Comparison of ENCODE assay signal across 9 cellular contexts in genomic region chr1:221839794-221840395, GRCh38.
DNase-seq lines count a peak whose midpoint lies in the region; ATAC-seq and TF ChIP-seq lines count a peak whose summit lies in the region.
"Had no signal": no experiment of that assay in that cellular context is flagged by ENCODE, and none has a peak within 500 bp of the region (broad histone marks: within the 10 kb centered on the region; RNA-seq: fewer than 3 reads in every experiment).

No MANE protein-coding gene starts in this region.

- H3K9me3 ChIP-seq in sigmoid colon = no peaks in the 10 kb centered on the region

- ATAC-seq in GM19351 (IDR thresholded peaks at IDR 0.05; ENCODE audit: unreplicated experiment) (peak; percentile 84), HG03442 (IDR thresholded peaks at IDR 0.05; ENCODE audit: unreplicated experiment) (peak; percentile 90)

- H3K4me3 ChIP-seq in sigmoid colon = no peak overlapping the region

- WGBS in sigmoid colon, 2 donors = 52 to 66% methylated on average over 7 of the region's 7 CpGs

- no peak for TF ChIP-seq EP300 in sigmoid colon (IDR thresholded peaks at IDR 0.05)

- H3K9me3 Mint-ChIP-seq in activated CD4-positive, alpha-beta T cell treated with anti-CD3 and anti-CD28 coated beads, Interleukin-2, amount 10 ng/mL, durations not matched to agents 24 days and 14 days = no peaks in the 10 kb centered on the region

- peaks cover 49% of the 10 kb centered on the region for H3K4me1 Mint-ChIP-seq in activated CD4-positive, alpha-beta T cell treated with anti-CD3 and anti-CD28 coated beads, Interleukin-2, amount 10 ng/mL, durations not matched to agents 24 days and 14 days

- no peaks in the 10 kb centered on the region for H3K36me3 ChIP-seq in sigmoid colon

- peaks cover 1% of the 10 kb centered on the region for H3K36me3 Mint-ChIP-seq in activated CD4-positive, alpha-beta T cell treated with anti-CD3 and anti-CD28 coated beads, Interleukin-2, amount 10 ng/mL, durations not matched to agents 24 days and 14 days (ENCODE audit: low read depth)

- H3K27ac Mint-ChIP-seq in activated CD4-positive, alpha-beta T cell treated with anti-CD3 and anti-CD28 coated beads, Interleukin-2, amount 10 ng/mL, durations not matched to agents 24 days and 14 days = peak overlapping the region; percentile 80

- no peak overlapping the region for H3K4me3 Mint-ChIP-seq in activated CD4-positive, alpha-beta T cell treated with anti-CD3 and anti-CD28 coated beads, Interleukin-2, amount 10 ng/mL, durations not matched to agents 24 days and 14 days

- H3K27me3 Mint-ChIP-seq in activated CD4-positive, alpha-beta T cell treated with anti-CD3 and anti-CD28 coated beads, Interleukin-2, amount 10 ng/mL, durations not matched to agents 24 days and 14 days = no peaks in the 10 kb centered on the region

- H3K4me1 ChIP-seq in sigmoid colon = peaks cover 0 to 4% (median 0%) of the 10 kb centered on the region in 4 donors
- H3K4me1 ChIP-seq: Caco-2 had no signal

- H3K27ac ChIP-seq in 22Rv1 (peak overlapping the region; percentile 24), sigmoid colon (peak overlapping the region in 1 of 4 donors; percentile 5)

- H3K27me3 ChIP-seq in sigmoid colon = no peaks in the 10 kb centered on the region

- intact Hi-C loops in activated CD4-positive, alpha-beta T cell treated with anti-CD3 and anti-CD28 coated beads, Interleukin-2, amount 10 ng/mL, durations not matched to agents 24 days and 14 days (cut with micrococcal nuclease) = loop anchor here (1.0 to 10.0 kb wide), 7 partner anchors 11 to 1795 kb away; partner anchors contain the start of genes DUSP10 and EPRS1
- intact Hi-C loops in sigmoid colon (cut with DNase I) = no loop called here

- DNase-seq in activated CD4-positive, alpha-beta T cell treated with anti-CD3 and anti-CD28 coated beads, Interleukin-2, amount 10 ng/mL, durations not matched to agents 24 days and 14 days = peak; percentile 79
- DNase-seq in effector CD4-positive, alpha-beta T cell = peak; percentile 38
- peak; percentile 73 for DNase-seq in sigmoid colon
- no peak for DNase-seq in NCI-H1417 (lab: John Stamatoyannopoulos, UW)
- no peak for DNase-seq in AML-193 (lab: John Stamatoyannopoulos, UW)

- TF ChIP-seq CTCF in 22Rv1 (IDR thresholded peaks at IDR 0.05) = no peak
- no peak for TF ChIP-seq CTCF in sigmoid colon (IDR thresholded peaks at IDR 0.05)

- TF ChIP-seq POLR2A in sigmoid colon (IDR thresholded peaks at IDR 0.05) = no peak

Comparison
In these comparisons a context has a peak if more than half of its experiments do, and no peak if none do; other contexts are left out.
1. DNase-seq: peak in activated CD4-positive, alpha-beta T cell treated with anti-CD3 and anti-CD28 coated beads, Interleukin-2, amount 10 ng/mL, durations not matched to agents 24 days and 14 days (single experiment), effector CD4-positive, alpha-beta T cell (single experiment) and sigmoid colon (single experiment); none in NCI-H1417 (0 of 3) and AML-193 (0 of 2).